In the genomic region with DNA sequence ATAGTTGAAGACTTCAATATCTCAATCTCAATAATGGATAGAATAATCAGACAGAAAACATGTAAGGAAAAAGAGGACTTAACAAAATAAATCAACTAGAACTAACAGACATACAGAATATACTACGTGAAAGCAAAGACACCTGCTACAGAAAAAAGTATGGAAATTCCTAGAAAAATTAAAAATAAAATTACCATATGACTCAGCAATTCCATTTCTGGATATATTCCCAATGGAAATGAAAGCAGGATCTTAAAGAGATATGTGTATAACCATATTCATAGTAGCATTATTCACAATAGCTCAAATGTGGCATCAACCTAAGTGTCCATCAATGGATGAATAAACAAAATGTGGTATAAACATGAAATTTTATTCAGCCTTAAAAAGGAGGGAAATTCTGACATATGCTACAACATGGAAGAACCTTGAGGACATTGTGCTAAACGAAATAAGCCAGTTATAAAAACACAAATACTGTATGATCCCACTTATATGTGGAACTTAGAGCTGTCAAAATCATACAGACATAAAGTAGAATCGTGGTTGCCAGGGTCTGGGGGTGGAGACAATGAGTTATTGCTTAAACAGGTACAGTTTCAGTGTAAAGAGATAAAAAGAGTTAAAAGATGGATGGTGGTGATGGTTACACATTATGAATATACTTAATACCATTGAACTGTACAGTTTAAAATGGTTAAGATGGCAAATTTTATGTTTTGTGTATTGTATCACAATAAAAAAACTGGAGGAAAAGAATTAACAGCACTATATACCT, we compare ENCODE assay signal across 21 cellular contexts. TPM values are rescaled to one million over a fixed set of nuclear protein-coding genes. Genes with fewer than 3 reads are reported as not detected.
DNase-seq lines count a peak whose midpoint lies in the region; ATAC-seq and TF ChIP-seq lines count a peak whose summit lies in the region.
"Had no signal": no experiment of that assay in that cellular context is flagged by ENCODE, and none has a peak within 500 bp of the region (broad histone marks: within the 10 kb centered on the region; RNA-seq: fewer than 3 reads in every experiment).

No MANE protein-coding gene starts in this region.

- H3K27me3 ChIP-seq in GM23338 (ENCODE audit: insufficient read depth) (no peaks in the 10 kb centered on the region), psoas muscle (ENCODE audit: insufficient read depth in 3 of 3, low read length in 2 of 3) (no peaks in the 10 kb centered on the region), foreskin keratinocyte (no peaks in the 10 kb centered on the region)
- H3K27me3 ChIP-seq: spleen, transverse colon had no signal

- H3K9me3 Mint-ChIP-seq in activated CD4-positive, alpha-beta T cell treated with anti-CD3 and anti-CD28 coated beads, Interleukin-2, amount 10 ng/mL, durations not matched to agents 7 days and 5 days: peaks cover 3% of the 10 kb centered on the region
- H3K9me3 Mint-ChIP-seq in GM23338: peaks cover 2% of the 10 kb centered on the region; the same call in 2 of the 3 replicates
- no peaks in the 10 kb centered on the region for H3K9me3 Mint-ChIP-seq in activated naive CD8-positive, alpha-beta T cell treated with anti-CD3 and anti-CD28 coated beads, Interleukin-2, amount 50 U/mL, for 24 hours

- H3K9me3 ChIP-seq in psoas muscle: peaks cover 7% of the 10 kb centered on the region
- H3K9me3 ChIP-seq: prostate gland, transverse colon had no signal

- H3K4me3 Mint-ChIP-seq in activated CD4-positive, alpha-beta T cell treated with anti-CD3 and anti-CD28 coated beads, Interleukin-2, amount 10 ng/mL, durations not matched to agents 7 days and 5 days: no peak overlapping the region
- H3K4me3 Mint-ChIP-seq in GM23338: no peak overlapping the region
- peak overlapping the region; percentile 12 for H3K4me3 Mint-ChIP-seq in activated naive CD8-positive, alpha-beta T cell treated with anti-CD3 and anti-CD28 coated beads, Interleukin-2, amount 50 U/mL, for 24 hours
- H3K4me3 Mint-ChIP-seq: endodermal cell had no signal

- H3K4me1 ChIP-seq in GM23338 (ENCODE audit: insufficient read depth): peaks cover 16% of the 10 kb centered on the region
- peaks cover 24% of the 10 kb centered on the region for H3K4me1 ChIP-seq in psoas muscle
- H3K4me1 ChIP-seq in foreskin keratinocyte: peaks cover 12% of the 10 kb centered on the region

- H3K27ac ChIP-seq in GM23338 (ENCODE audit: low read depth): no peak overlapping the region
- H3K27ac ChIP-seq in psoas muscle: peak overlapping the region; percentile 21
- no peak overlapping the region for H3K27ac ChIP-seq in foreskin keratinocyte
- H3K27ac ChIP-seq: prostate gland, RWPE1, spleen, transverse colon had no signal

- CTCF ChIA-PET in activated CD4-positive, alpha-beta T cell treated with anti-CD3 and anti-CD28 coated beads, Interleukin-2, amount 10 ng/mL, durations not matched to agents 7 days and 5 days (lab: Charles Lee): no interaction called here

- TF ChIP-seq CTCF in GM23338 (conservative IDR thresholded peaks at IDR 0.05; ENCODE audit: low read depth in 2 of 2): no peak
- no peak for TF ChIP-seq CTCF in psoas muscle (IDR thresholded peaks at IDR 0.05)
- no peak for TF ChIP-seq CTCF in foreskin keratinocyte (conservative IDR thresholded peaks at IDR 0.05)

- intact Hi-C loops in psoas muscle (cut with DNase I): loop anchor here in 1 of 2 donors (5.0 kb wide), 1 partner anchor 33 kb away; no protein-coding TSS in a partner anchor

- H2AFZ ChIP-seq in GM23338: no peak overlapping the region

- H3K36me3 ChIP-seq in GM23338 (ENCODE audit: insufficient read depth): no peaks in the 10 kb centered on the region
- H3K36me3 ChIP-seq in psoas muscle (ENCODE audit: insufficient read depth in 1 of 2, low read depth in 1 of 2): peaks cover 0 to 7% of the 10 kb centered on the region in 2 donors
- H3K36me3 ChIP-seq: prostate gland, transverse colon had no signal

- H4K20me1 ChIP-seq in GM23338 (replicated peaks; ENCODE audit: insufficient read depth): peaks cover 16% of the 10 kb centered on the region

- POLR2A ChIA-PET in activated CD4-positive, alpha-beta T cell treated with anti-CD3 and anti-CD28 coated beads, Interleukin-2, amount 10 ng/mL, durations not matched to agents 7 days and 5 days (lab: Charles Lee): no interaction called here

- H3K9me2 ChIP-seq in GM23338 (ENCODE audit: insufficient read depth): no peaks in the 10 kb centered on the region

- H3K4me2 ChIP-seq in GM23338: no peak overlapping the region

- H3K4me1 Mint-ChIP-seq in activated CD4-positive, alpha-beta T cell treated with anti-CD3 and anti-CD28 coated beads, Interleukin-2, amount 10 ng/mL, durations not matched to agents 7 days and 5 days: peaks cover 59% of the 10 kb centered on the region
- peaks cover 31% of the 10 kb centered on the region for H3K4me1 Mint-ChIP-seq in GM23338
- H3K4me1 Mint-ChIP-seq in activated naive CD8-positive, alpha-beta T cell treated with anti-CD3 and anti-CD28 coated beads, Interleukin-2, amount 50 U/mL, for 24 hours: peaks cover 70% of the 10 kb centered on the region

- H3K4me3 ChIP-seq in GM23338 (no peak overlapping the region), psoas muscle (peak overlapping the region; percentile 11)
- H3K4me3 ChIP-seq: prostate gland, spleen, transverse colon had no signal

- no peaks in the 10 kb centered on the region for H3F3A ChIP-seq in GM23338 (replicated peaks; ENCODE audit: low read depth)

- H3K27ac Mint-ChIP-seq in activated CD4-positive, alpha-beta T cell treated with anti-CD3 and anti-CD28 coated beads, Interleukin-2, amount 10 ng/mL, durations not matched to agents 7 days and 5 days: peak overlapping the region; percentile 63
- H3K27ac Mint-ChIP-seq in GM23338: peak overlapping the region; percentile 1; the same call in 1 of the 2 replicates
- H3K27ac Mint-ChIP-seq in activated naive CD8-positive, alpha-beta T cell treated with anti-CD3 and anti-CD28 coated beads, Interleukin-2, amount 50 U/mL, for 24 hours: peak overlapping the region; percentile 32
- H3K27ac Mint-ChIP-seq: endodermal cell had no signal

- H3K27me3 Mint-ChIP-seq in activated CD4-positive, alpha-beta T cell treated with anti-CD3 and anti-CD28 coated beads, Interleukin-2, amount 10 ng/mL, durations not matched to agents 7 days and 5 days: no peaks in the 10 kb centered on the region
- H3K27me3 Mint-ChIP-seq in GM23338 (ENCODE audit: insufficient read depth, low read depth, poor library complexity): peaks cover 4% of the 10 kb centered on the region
- no peaks in the 10 kb centered on the region for H3K27me3 Mint-ChIP-seq in activated naive CD8-positive, alpha-beta T cell treated with anti-CD3 and anti-CD28 coated beads, Interleukin-2, amount 50 U/mL, for 24 hours

- peaks cover 100% of the 10 kb centered on the region for H3K79me2 ChIP-seq in GM23338 (replicated peaks; ENCODE audit: insufficient read depth)

- ATAC-seq in GM23338 (no peak), psoas muscle (peak in 1 of 4 donors; percentile 46), HG03097 (IDR thresholded peaks at IDR 0.05; ENCODE audit: low FRiP score, unreplicated experiment) (no peak), GM19023 (IDR thresholded peaks at IDR 0.05; ENCODE audit: unreplicated experiment) (no peak), foreskin keratinocyte (no peak)
- no peak for ATAC-seq in activated naive CD8-positive, alpha-beta T cell treated with anti-CD3 and anti-CD28 coated beads, Interleukin-2, amount 50 U/mL, for 24 hours

- H3K36me3 Mint-ChIP-seq in activated CD4-positive, alpha-beta T cell treated with anti-CD3 and anti-CD28 coated beads, Interleukin-2, amount 10 ng/mL, durations not matched to agents 7 days and 5 days (ENCODE audit: low read depth): peaks cover 53% of the 10 kb centered on the region
- peaks cover 20% of the 10 kb centered on the region for H3K36me3 Mint-ChIP-seq in GM23338 (ENCODE audit: low read depth)
- peaks cover 56% of the 10 kb centered on the region for H3K36me3 Mint-ChIP-seq in activated naive CD8-positive, alpha-beta T cell treated with anti-CD3 and anti-CD28 coated beads, Interleukin-2, amount 50 U/mL, for 24 hours (ENCODE audit: low read depth)

- WGBS in psoas muscle, 3 donors: 72 to 80% (median 73%) methylated on average over 3 of the region's 3 CpGs

- DNase-seq in activated CD4-positive, alpha-beta T cell treated with anti-CD3 and anti-CD28 coated beads, Interleukin-2, amount 10 ng/mL, durations not matched to agents 7 days and 5 days: no peak
- no peak for DNase-seq in activated CD4-positive, alpha-beta T cell treated with anti-CD3 and anti-CD28 coated beads for 1 hour
- DNase-seq in GM23338 (ENCODE audit: low spot score) (no peak), psoas muscle (no peak), foreskin keratinocyte (no peak)
- no peak for DNase-seq in activated naive CD8-positive, alpha-beta T cell treated with anti-CD3 and anti-CD28 coated beads, Interleukin-2, amount 50 U/mL, for 24 hours
- DNase-seq: C1 segment of cervical spinal cord, caudate nucleus, DMS79, endodermal cell, hippocampal formation, kidney, mesenchymal stem cell, NCI-H187 treated with DMSO at 0.1 percent for 48 hours, spleen, SW 1271, transverse colon had no signal

TF ChIP-seq in GM23338, 12 proteins besides CTCF, POLR2A, EP300 and RAD21 (continues in another document):
- no peak for TF ChIP-seq CREB1 (CRISPR knock-in tag; IDR thresholded peaks at IDR 0.05; ENCODE audit: low read depth)

RNA-seq across cellular contexts. Expression of a gene that starts 6.9 kb away (rescaled TPM):
- 10 to 100 TPM; 29.0 to 33.8 TPM for total RNA-seq in activated CD4-positive, alpha-beta T cell treated with anti-CD3 and anti-CD28 coated beads, Interleukin-2, amount 10 ng/mL, durations not matched to agents 7 days and 5 days
- 72.1 and 78.3 TPM in 2 replicates for total RNA-seq in GM23338 (2014; rRNA removed; shearing (Covaris generic))
- polyA plus RNA-seq in GM23338 (2016; fragmentation: Nextera tagmentation; extraction: Ambion mirVana) (21.3 and 24.8 TPM in 2 replicates), psoas muscle (10 to 100 TPM; 42.3 to 63.7 (median 49.7) TPM), foreskin keratinocyte (11.8 and 14.4 TPM in 2 replicates)
- total RNA-seq in psoas muscle (10 to 100 TPM; 42.8 to 91.7 (median 66.0) TPM), foreskin keratinocyte (31.2 and 32.7 TPM in 2 replicates)

RNA-seq across cellular contexts. Expression of a gene that starts 16.1 kb away (rescaled TPM):
- 1 to 10 TPM; 7.2 to 7.7 TPM for total RNA-seq in activated CD4-positive, alpha-beta T cell treated with anti-CD3 and anti-CD28 coated beads, Interleukin-2, amount 10 ng/mL, durations not matched to agents 7 days and 5 days
- total RNA-seq in GM23338 (2014; rRNA removed; shearing (Covaris generic)): 14.1 and 14.6 TPM in 2 replicates
- polyA plus RNA-seq in GM23338 (2016; fragmentation: Nextera tagmentation; extraction: Ambion mirVana) (20.9 and 30.0 TPM in 2 replicates), psoas muscle (10 to 100 TPM in 1 of 3 donors, 1 to 10 TPM in 2; 3.1 to 14.2 (median 6.6) TPM), foreskin keratinocyte (6.8 and 7.6 TPM in 2 replicates)
- total RNA-seq in psoas muscle (10 to 100 TPM in 1 of 4 donors, 1 to 10 TPM in 3; 7.7 to 11.5 (median 8.1) TPM), foreskin keratinocyte (14.7 and 15.5 TPM in 2 replicates)

RNA-seq across cellular contexts. Expression of a gene that starts 47.5 kb away (rescaled TPM):
- 10 to 100 TPM; 15.1 to 16.3 TPM for total RNA-seq in activated CD4-positive, alpha-beta T cell treated with anti-CD3 and anti-CD28 coated beads, Interleukin-2, amount 10 ng/mL, durations not matched to agents 7 days and 5 days
- 47.9 and 57.9 TPM in 2 replicates for total RNA-seq in GM23338 (2014; rRNA removed; shearing (Covaris generic))
- polyA plus RNA-seq in GM23338 (2016; fragmentation: Nextera tagmentation; extraction: Ambion mirVana) (56.2 and 59.7 TPM in 2 replicates), psoas muscle (1 to 10 TPM; 5.9 to 8.4 (median 7.8) TPM), foreskin keratinocyte (6.1 and 7.8 TPM in 2 replicates)
- total RNA-seq in psoas muscle (1 to 10 TPM; 4.7 to 8.8 (median 6.1) TPM), foreskin keratinocyte (13.5 and 14.6 TPM in 2 replicates)

Comparison
In these comparisons a context has a peak if more than half of its experiments do, and no peak if none do; other contexts are left out.
1. H3K27ac Mint-ChIP-seq: peak in every context shown above with its lines; median percentile 63 in activated CD4-positive, alpha-beta T cell treated with anti-CD3 and anti-CD28 coated beads, Interleukin-2, amount 10 ng/mL, durations not matched to agents 7 days and 5 days; 32 in activated naive CD8-positive, alpha-beta T cell treated with anti-CD3 and anti-CD28 coated beads, Interleukin-2, amount 50 U/mL, for 24 hours; 1 in GM23338.